In the genomic region with DNA sequence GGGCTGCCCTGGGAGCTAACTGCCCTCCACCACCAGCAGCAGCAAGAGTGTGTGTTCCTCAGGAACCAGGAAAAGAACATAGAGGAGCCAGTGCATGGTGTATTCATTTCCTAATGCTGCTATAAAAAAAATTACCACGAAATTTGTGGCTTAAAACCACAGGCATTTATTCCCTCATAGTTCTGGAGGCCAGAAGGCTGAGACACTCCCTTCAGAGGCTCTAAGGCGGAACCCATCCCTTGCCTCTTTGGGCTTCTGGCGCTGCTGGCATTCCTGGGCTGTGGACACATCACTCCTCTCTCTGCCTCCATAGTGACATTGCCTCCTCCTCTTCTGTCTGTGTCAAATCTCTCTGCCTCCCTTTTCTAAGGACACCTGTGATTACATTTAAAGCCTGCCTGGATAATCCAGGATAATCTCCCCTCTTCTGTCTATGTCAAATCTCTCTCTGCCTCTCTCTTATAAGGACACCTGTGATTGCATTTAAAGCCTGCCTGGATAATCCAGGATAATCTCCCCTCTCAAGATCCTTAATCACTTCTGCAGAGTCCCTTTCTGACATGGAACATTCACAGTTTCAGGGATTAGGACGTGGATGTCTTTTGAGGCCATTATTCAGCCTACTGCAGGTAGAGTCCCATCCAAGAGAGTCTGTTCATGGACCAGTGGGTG, we compare ENCODE assay signal across 14 cellular contexts. TPM values are rescaled to one million over a fixed set of nuclear protein-coding genes. Genes with fewer than 3 reads are reported as not detected.
DNase-seq lines count a peak whose midpoint lies in the region; ATAC-seq, FAIRE-seq and TF ChIP-seq lines count a peak whose summit lies in the region.
"Had no signal": no experiment of that assay in that cellular context is flagged by ENCODE, and none has a peak within 500 bp of the region (broad histone marks: within the 10 kb centered on the region; RNA-seq: fewer than 3 reads in every experiment).

No MANE protein-coding gene starts in this region.

- H4K20me1 ChIP-seq in astrocyte (ENCODE audit: insufficient read depth, low read length), result no peaks in the 10 kb centered on the region

- H3K4me1 Mint-ChIP-seq in astrocyte (ENCODE audit: low read depth, unreplicated experiment), result peaks cover 11% of the 10 kb centered on the region
- H3K4me1 Mint-ChIP-seq: activated naive CD4-positive, alpha-beta T cell treated with anti-CD3 and anti-CD28 coated beads, Interleukin-2, amount 50 U/mL, for 24 hours had no signal

- no peak for ATAC-seq in activated naive CD4-positive, alpha-beta T cell treated with anti-CD3 and anti-CD28 coated beads, Interleukin-2, amount 50 U/mL, for 72 hours

- no peaks in the 10 kb centered on the region for H3K36me3 ChIP-seq in astrocyte (ENCODE audit: insufficient read depth, low read length)
- H3K36me3 ChIP-seq: thoracic aorta had no signal

- H3K36me3 Mint-ChIP-seq in astrocyte (ENCODE audit: low read depth, unreplicated experiment), result no peaks in the 10 kb centered on the region
- H3K36me3 Mint-ChIP-seq in activated naive CD4-positive, alpha-beta T cell treated with anti-CD3 and anti-CD28 coated beads, Interleukin-2, amount 50 U/mL, for 72 hours, result no peaks in the 10 kb centered on the region
- H3K36me3 Mint-ChIP-seq: activated naive CD4-positive, alpha-beta T cell treated with anti-CD3 and anti-CD28 coated beads, Interleukin-2, amount 50 U/mL, for 24 hours had no signal

- no peaks in the 10 kb centered on the region for H3K27me3 ChIP-seq in astrocyte (ENCODE audit: insufficient read depth, low read length)

- peaks cover 9% of the 10 kb centered on the region for H3K27me3 Mint-ChIP-seq in astrocyte (ENCODE audit: low read depth, unreplicated experiment)

- no peaks in the 10 kb centered on the region for H3K4me1 ChIP-seq in astrocyte (ENCODE audit: insufficient read depth, low read length)

- no peak for FAIRE-seq in HTR-8/SVneo (lab: Jason Lieb, UNC)
- peak; percentile 95 for FAIRE-seq in astrocyte (lab: Jason Lieb, UNC)

- DNase-seq in AG08395 (ENCODE audit: low spot score) (peak; percentile 86), HTR-8/SVneo (ENCODE audit: insufficient read length, low spot score) (peak; percentile 12), astrocyte (ENCODE audit: low read depth) (peak; percentile 58), kidney glomerular epithelial cell (lab: John Stamatoyannopoulos, UW) (peak; percentile 22), RKO (ENCODE audit: low spot score) (no peak), COR-L47 (lab: John Stamatoyannopoulos, UW) (no peak), ureter (ENCODE audit: low spot score) (no peak)
- no peak for DNase-seq in activated naive CD4-positive, alpha-beta T cell treated with anti-CD3 and anti-CD28 coated beads, Interleukin-2, amount 50 U/mL, for 72 hours (ENCODE audit: low spot score in 2 of 2)
- DNase-seq: AML-193, GDM1, NCI-H2081 had no signal

- H3K27ac Mint-ChIP-seq in astrocyte (ENCODE audit: unreplicated experiment), result peak overlapping the region; percentile 85
- no peak overlapping the region for H3K27ac Mint-ChIP-seq in activated naive CD4-positive, alpha-beta T cell treated with anti-CD3 and anti-CD28 coated beads, Interleukin-2, amount 50 U/mL, for 72 hours
- H3K27ac Mint-ChIP-seq: activated naive CD4-positive, alpha-beta T cell treated with anti-CD3 and anti-CD28 coated beads, Interleukin-2, amount 50 U/mL, for 24 hours; T-helper 1 cell treated with Interleukin-12 subunit alpha and Interleukin-12 subunit beta and Interleukin-4 antibody, amounts not matched to agents 30 μg/mL and 1 μg/mL, for 36 hours had no signal

- H3K9ac ChIP-seq in astrocyte (ENCODE audit: low read length), result no peak overlapping the region

- H3K4me3 ChIP-seq in astrocyte (ENCODE audit: insufficient read depth, low read depth, low read length), result no peak overlapping the region
- H3K4me3 ChIP-seq: thoracic aorta had no signal

- H3K9me3 Mint-ChIP-seq in astrocyte (ENCODE audit: unreplicated experiment), result no peaks in the 10 kb centered on the region
- no peaks in the 10 kb centered on the region for H3K9me3 Mint-ChIP-seq in activated naive CD4-positive, alpha-beta T cell treated with anti-CD3 and anti-CD28 coated beads, Interleukin-2, amount 50 U/mL, for 72 hours
- H3K9me3 Mint-ChIP-seq: activated naive CD4-positive, alpha-beta T cell treated with anti-CD3 and anti-CD28 coated beads, Interleukin-2, amount 50 U/mL, for 24 hours; T-helper 1 cell treated with Interleukin-12 subunit alpha and Interleukin-12 subunit beta and Interleukin-4 antibody, amounts not matched to agents 30 μg/mL and 1 μg/mL, for 36 hours had no signal

- no peak overlapping the region for H3K27ac ChIP-seq in astrocyte (ENCODE audit: low read depth, low read length)
- H3K27ac ChIP-seq: thoracic aorta had no signal

- no peak for TF ChIP-seq CTCF in astrocyte (IDR thresholded peaks at IDR 0.05; ENCODE audit: insufficient read depth, low read depth, low read length)

- no peaks in the 10 kb centered on the region for H3K9me3 ChIP-seq in astrocyte (ENCODE audit: insufficient read depth, low read depth, low read length)
- H3K9me3 ChIP-seq: thoracic aorta had no signal

- H3K4me3 Mint-ChIP-seq in astrocyte (ENCODE audit: unreplicated experiment), result peak overlapping the region; percentile 24
- H3K4me3 Mint-ChIP-seq: activated naive CD4-positive, alpha-beta T cell treated with anti-CD3 and anti-CD28 coated beads, Interleukin-2, amount 50 U/mL, for 24 hours; T-helper 1 cell treated with Interleukin-12 subunit alpha and Interleukin-12 subunit beta and Interleukin-4 antibody, amounts not matched to agents 30 μg/mL and 1 μg/mL, for 36 hours had no signal

- H3K4me2 ChIP-seq in astrocyte (ENCODE audit: low read length), result no peak overlapping the region

- no peak overlapping the region for H2AFZ ChIP-seq in astrocyte (ENCODE audit: low read depth, low read length)

- H3K79me2 ChIP-seq in astrocyte (ENCODE audit: insufficient read depth, low read length), result no peaks in the 10 kb centered on the region

RNA-seq across cellular contexts. Expression of a gene that starts 54.7 kb away (rescaled TPM):
- 27.3 and 31.6 TPM in 2 replicates for total RNA-seq in astrocyte
- total RNA-seq in ureter, result 51.6 TPM
- total RNA-seq in activated naive CD4-positive, alpha-beta T cell treated with anti-CD3 and anti-CD28 coated beads, Interleukin-2, amount 50 U/mL, for 72 hours, result 10 to 100 TPM; 22.6 to 39.1 TPM

RNA-seq across cellular contexts. Expression of a gene that starts 54.8 kb away (rescaled TPM):
- total RNA-seq in astrocyte (13.9 and 14.0 TPM in 2 replicates), ureter (18.9 TPM)
- 10 to 100 TPM; 10.9 to 18.4 TPM for total RNA-seq in activated naive CD4-positive, alpha-beta T cell treated with anti-CD3 and anti-CD28 coated beads, Interleukin-2, amount 50 U/mL, for 72 hours

Comparison
In these comparisons a context has a peak if more than half of its experiments do, and no peak if none do; other contexts are left out.
1. DNase-seq: peak in AG08395 (single experiment), HTR-8/SVneo (single experiment), astrocyte (single experiment) and kidney glomerular epithelial cell (single experiment); none in RKO (single experiment), COR-L47 (single experiment), ureter (single experiment) and activated naive CD4-positive, alpha-beta T cell treated with anti-CD3 and anti-CD28 coated beads, Interleukin-2, amount 50 U/mL, for 72 hours (0 of 2).